ENCODE assay signal across 11 cellular contexts in genomic region chr1:156001682-156002171, GRCh38. TPM values are rescaled to one million over a fixed set of nuclear protein-coding genes. Genes with fewer than 3 reads are reported as not detected.
DNase-seq lines count a peak whose midpoint lies in the region; ATAC-seq and TF ChIP-seq lines count a peak whose summit lies in the region.
"Had no signal": no experiment of that assay in that cellular context is flagged by ENCODE, and none has a peak within 500 bp of the region (broad histone marks: within the 10 kb centered on the region; RNA-seq: fewer than 3 reads in every experiment).

No MANE protein-coding gene starts in this region.

- peak; percentile 59 for ATAC-seq in Panc1
- no peak for ATAC-seq in GM18873 (IDR thresholded peaks at IDR 0.05; ENCODE audit: low FRiP score, unreplicated experiment)
- ATAC-seq: CD8-positive, alpha-beta T cell had no signal

- H3K27me3 Mint-ChIP-seq in nephron (ENCODE audit: low read depth) = no peaks in the 10 kb centered on the region

- no peaks in the 10 kb centered on the region for H3K36me3 ChIP-seq in Panc1 (ENCODE audit: control insufficient read depth, insufficient read depth, low read length)

- peaks cover 25% of the 10 kb centered on the region for H3K4me1 ChIP-seq in Panc1 (ENCODE audit: control insufficient read depth, insufficient read depth, low read length)

- H3K27me3 ChIP-seq in Panc1 (ENCODE audit: control insufficient read depth, insufficient read depth, low read length) = no peaks in the 10 kb centered on the region

- H3K27ac ChIP-seq in Panc1 (ENCODE audit: low read length) = peak overlapping the region; percentile 70

- intact Hi-C loops in Panc1 (cut with micrococcal nuclease; ENCODE audit: unreplicated experiment) = no loop called here

- peak; percentile 23 for DNase-seq in D341Med (ENCODE audit: low spot score)
- no peak for DNase-seq in Panc1 (ENCODE audit: low read depth, low spot score)
- DNase-seq in choroid plexus epithelial cell (ENCODE audit: low read depth) = peak; percentile 40
- DNase-seq in activated effector memory CD4-positive, alpha-beta T cell treated with anti-CD3 and anti-CD28 coated beads, Interleukin-2, amount 50 U/mL, for 16 hours = no peak
- no peak for DNase-seq in dermis blood vessel endothelial cell
- DNase-seq in superior temporal gyrus (ENCODE audit: extremely low spot score) = no peak
- DNase-seq: activated CD8-positive, alpha-beta memory T cell treated with anti-CD3 and anti-CD28 coated beads, Interleukin-2, amount 50 U/mL, for 4 hours; amygdala; CD8-positive, alpha-beta T cell had no signal

- POLR2A ChIA-PET in Panc1 (lab: Charles Lee) = no interaction called here

- no peak overlapping the region for H3K4me3 Mint-ChIP-seq in nephron
- H3K4me3 Mint-ChIP-seq: CD8-positive, alpha-beta T cell had no signal

- CTCF ChIA-PET in Panc1 (lab: Charles Lee) = interaction anchor here (1.7 kb wide), 1 partner anchor 64 kb away, joined by 4 read pairs; no protein-coding TSS in a partner anchor

- H3K9me3 ChIP-seq in Panc1 (ENCODE audit: control insufficient read depth, insufficient read depth, low read depth, low read length) = no peaks in the 10 kb centered on the region

- H3K9me3 Mint-ChIP-seq in nephron = no peaks in the 10 kb centered on the region
- H3K9me3 Mint-ChIP-seq: CD8-positive, alpha-beta T cell had no signal

- no peak for TF ChIP-seq CTCF in Panc1 (IDR thresholded peaks at IDR 0.05)
- peak; percentile 38 for TF ChIP-seq CTCF in choroid plexus epithelial cell (conservative IDR thresholded peaks at IDR 0.05; ENCODE audit: low read depth, low read length)
- TF ChIP-seq CTCF in nephron (IDR thresholded peaks at IDR 0.05; ENCODE audit: unreplicated experiment in 3 of 3) = no peak

- H3K4me3 ChIP-seq in Panc1 (ENCODE audit: low read depth in 2 of 2, low read length in 2 of 2) (no peak overlapping the region), choroid plexus epithelial cell (ENCODE audit: low read depth, low read length) (no peak overlapping the region)

- BruUV-seq in Panc1 (replicated peaks; lab: Mats Ljungman, UMichigan) = no TSS peak

- peaks cover 21% of the 10 kb centered on the region for H3K4me1 Mint-ChIP-seq in nephron

- peaks cover 1% of the 10 kb centered on the region for H3K36me3 Mint-ChIP-seq in nephron (ENCODE audit: low read depth)

- in situ Hi-C loops in Panc1 (cut with HindIII; ENCODE audit: low pct_unique_long_range_greater_than_20kb, low sequenced_read_pairs) = no loop called here

- peak overlapping the region; percentile 28 to 84 (median 75) for H3K27ac Mint-ChIP-seq in nephron
- H3K27ac Mint-ChIP-seq: CD8-positive, alpha-beta T cell had no signal

RNA-seq across cellular contexts. Expression of gene SSR2, which starts 19.0 kb away (rescaled TPM):
- total RNA-seq in Panc1 (2021; ENCODE audit: unreplicated experiment) (252 TPM), dermis blood vessel endothelial cell (516 and 723 TPM in 2 replicates)
- polyA plus RNA-seq in Panc1 (2012; ENCODE audit: insufficient read length) = 250 TPM

RNA-seq across cellular contexts. Expression of gene ARHGEF2, which starts 23.4 kb away (rescaled TPM):
- 87.0 TPM for total RNA-seq in Panc1 (2021; ENCODE audit: unreplicated experiment)
- 90.6 TPM for polyA plus RNA-seq in Panc1 (2012; ENCODE audit: insufficient read length)
- 101 and 147 TPM in 2 replicates for total RNA-seq in dermis blood vessel endothelial cell

RNA-seq across cellular contexts. Expression of gene UBQLN4, which starts 51.9 kb away (rescaled TPM):
- 60.0 TPM for total RNA-seq in Panc1 (2021; ENCODE audit: unreplicated experiment)
- 54.4 TPM for polyA plus RNA-seq in Panc1 (2012; ENCODE audit: insufficient read length)
- 16.3 and 23.4 TPM in 2 replicates for total RNA-seq in dermis blood vessel endothelial cell

RNA-seq across cellular contexts. Expression of gene LAMTOR2, which starts 52.9 kb away (rescaled TPM):
- 63.4 TPM for total RNA-seq in Panc1 (2021; ENCODE audit: unreplicated experiment)
- 111 TPM for polyA plus RNA-seq in Panc1 (2012; ENCODE audit: insufficient read length)
- total RNA-seq in dermis blood vessel endothelial cell = 69.3 and 103 TPM in 2 replicates

RNA-seq across cellular contexts. Expression of gene RAB25, which starts 59.2 kb away (rescaled TPM):
- total RNA-seq in Panc1 (2021; ENCODE audit: unreplicated experiment) = not detected
- not detected for polyA plus RNA-seq in Panc1 (2012; ENCODE audit: insufficient read length)
- not detected in 2 replicates for total RNA-seq in dermis blood vessel endothelial cell

Comparison
In these comparisons a context has a peak if more than half of its experiments do, and no peak if none do; other contexts are left out.
1. DNase-seq: peak in D341Med (single experiment) and choroid plexus epithelial cell (single experiment); none in Panc1 (single experiment), activated effector memory CD4-positive, alpha-beta T cell treated with anti-CD3 and anti-CD28 coated beads, Interleukin-2, amount 50 U/mL, for 16 hours (single experiment), dermis blood vessel endothelial cell (single experiment) and superior temporal gyrus (single experiment).